1 cellular context compared by ENCODE assay signal in genomic region chr2:240250985-240251847, GRCh38.
TF ChIP-seq lines count a peak whose summit lies in the region.

No MANE protein-coding gene starts in this region.

TF ChIP-seq in K562, 482 proteins besides CTCF, POLR2A, EP300 and RAD21 (continued from another document and continues in another):
- TF ChIP-seq PRDM10 (IDR thresholded peaks at IDR 0.05; ENCODE audit: partially characterized antibody): peak; percentile 88
- peak; percentile 71; the same call in 1 of the 2 replicates for TF ChIP-seq LEF1 (IDR thresholded peaks at IDR 0.05)
- TF ChIP-seq MYNN (IDR thresholded peaks at IDR 0.05): peak; percentile 49; the same call in 1 of the 2 replicates
- no peak for TF ChIP-seq MYNN (CRISPR knock-in tag; IDR thresholded peaks at IDR 0.05)
- no peak for TF ChIP-seq RBM15 (IDR thresholded peaks at IDR 0.05; ENCODE audit: insufficient read depth, low read length)
- no peak for TF ChIP-seq THRAP3 (IDR thresholded peaks at IDR 0.05; ENCODE audit: borderline replicate concordance)
- TF ChIP-seq NONO (IDR thresholded peaks at IDR 0.05; ENCODE audit: low read depth in 2 of 2, low read length in 1 of 2): no peak
- no peak for TF ChIP-seq ZFP1 (CRISPR knock-in tag; IDR thresholded peaks at IDR 0.05)
- no peak for TF ChIP-seq ERF (CRISPR knock-in tag; IDR thresholded peaks at IDR 0.05)
- peak; percentile 33 for TF ChIP-seq TBP (optimal IDR thresholded peaks at IDR 0.05; ENCODE audit: low read depth, low read length)
- no peak for TF ChIP-seq CHCHD3 (CRISPR knock-in tag; IDR thresholded peaks at IDR 0.05)
- TF ChIP-seq BDP1 (IDR thresholded peaks at IDR 0.05; ENCODE audit: insufficient read depth, insufficient read length): no peak
- no peak for TF ChIP-seq ZSCAN32 (CRISPR knock-in tag; IDR thresholded peaks at IDR 0.05)
- TF ChIP-seq CBFA2T3 (IDR thresholded peaks at IDR 0.05): peak; percentile 15; the same call in 1 of the 2 replicates
- no peak for TF ChIP-seq MED1 (CRISPR knock-in tag; IDR thresholded peaks at IDR 0.05; ENCODE audit: borderline replicate concordance)
- peak; percentile 73 for TF ChIP-seq TFAP4 (CRISPR knock-in tag; IDR thresholded peaks at IDR 0.05; ENCODE audit: borderline replicate concordance)
- TF ChIP-seq USF1 (CRISPR knock-in tag; IDR thresholded peaks at IDR 0.05): peak; percentile 64; the same call in 1 of the 2 replicates
- TF ChIP-seq TOE1 (IDR thresholded peaks at IDR 0.05; ENCODE audit: borderline replicate concordance): peak; percentile 48; the same call in 1 of the 2 replicates
- peak; percentile 62; the same call in 1 of the 2 replicates for TF ChIP-seq TOE1 (CRISPR knock-in tag; IDR thresholded peaks at IDR 0.05; ENCODE audit: borderline replicate concordance, low read depth)
- no peak for TF ChIP-seq E2F4 (CRISPR knock-in tag; IDR thresholded peaks at IDR 0.05; ENCODE audit: low read depth)
- TF ChIP-seq MAX (CRISPR knock-in tag; IDR thresholded peaks at IDR 0.05): peak; percentile 58
- no peak for TF ChIP-seq ZNF277 (CRISPR knock-in tag; IDR thresholded peaks at IDR 0.05; ENCODE audit: borderline replicate concordance)
- TF ChIP-seq ZNF431 (CRISPR knock-in tag; IDR thresholded peaks at IDR 0.05): no peak
- TF ChIP-seq SMARCA4 (IDR thresholded peaks at IDR 0.05): peak; percentile 77
- TF ChIP-seq SP1 (CRISPR knock-in tag; IDR thresholded peaks at IDR 0.05): peak; percentile 69
- TF ChIP-seq CBFA2T2 (conservative IDR thresholded peaks at IDR 0.05): no peak
- TF ChIP-seq HOXB6 (CRISPR knock-in tag; IDR thresholded peaks at IDR 0.05; ENCODE audit: borderline replicate concordance): no peak
- peak; percentile 90 for TF ChIP-seq POLR2G (IDR thresholded peaks at IDR 0.05; ENCODE audit: low read depth, low read length)
- TF ChIP-seq FOSL1 (tag; conservative IDR thresholded peaks at IDR 0.05): peak; percentile 95
- no peak for TF ChIP-seq ATF2 (CRISPR knock-in tag; IDR thresholded peaks at IDR 0.05)
- TF ChIP-seq GTF2A2 (tag; IDR thresholded peaks at IDR 0.05): no peak
- no peak for TF ChIP-seq ZNF143 (CRISPR knock-in tag; IDR thresholded peaks at IDR 0.05)
- peak; percentile 69; the same call in 1 of the 2 replicates for TF ChIP-seq CTBP1 (IDR thresholded peaks at IDR 0.05; ENCODE audit: borderline replicate concordance)
- peak; percentile 72; the same call in 1 of the 2 replicates for TF ChIP-seq ZBTB7A (IDR thresholded peaks at IDR 0.05; ENCODE audit: borderline replicate concordance, control insufficient read depth, low read depth, low read length)
- TF ChIP-seq ZNF766 (CRISPR knock-in tag; conservative IDR thresholded peaks at IDR 0.05): 0 out of 2 replicates have a peak, but pooled peaks have one; percentile 20
- TF ChIP-seq MBD2 (IDR thresholded peaks at IDR 0.05; ENCODE audit: borderline replicate concordance, low read depth): peak; percentile 36; the same call in 1 of the 2 replicates
- no peak for TF ChIP-seq KHSRP (IDR thresholded peaks at IDR 0.05)
- TF ChIP-seq VEZF1 (CRISPR knock-in tag; IDR thresholded peaks at IDR 0.05): peak; percentile 63
- 0 out of 2 replicates have a peak, but pooled peaks have one; percentile 20 for TF ChIP-seq CEBPG (CRISPR knock-in tag; IDR thresholded peaks at IDR 0.05)
- no peak for TF ChIP-seq CEBPG (tag; conservative IDR thresholded peaks at IDR 0.05 in 1 of 2, IDR thresholded peaks at IDR 0.05 in 1 of 2)
- no peak for TF ChIP-seq MLX (CRISPR knock-in tag; conservative IDR thresholded peaks at IDR 0.05)
- 0 out of 2 replicates have a peak, but pooled peaks have one; percentile 50 for TF ChIP-seq XRCC5 (IDR thresholded peaks at IDR 0.05; ENCODE audit: low read depth, low read length)
- 0 out of 4 replicates have a peak, but pooled peaks of 1 of the 2 experiments have one; percentile 59 for TF ChIP-seq MNT (conservative IDR thresholded peaks at IDR 0.05)
- no peak for TF ChIP-seq HDAC6 (IDR thresholded peaks at IDR 0.05; ENCODE audit: low read depth, low read length)
- TF ChIP-seq SNAPC5 (CRISPR knock-in tag; IDR thresholded peaks at IDR 0.05): no peak
- peak; percentile 88 for TF ChIP-seq HES1 (IDR thresholded peaks at IDR 0.05; ENCODE audit: low read depth)
- no peak for TF ChIP-seq MAFF (IDR thresholded peaks at IDR 0.05; ENCODE audit: low read length)
- 0 out of 2 replicates have a peak, but pooled peaks have one; percentile 20 for TF ChIP-seq GABPB1 (CRISPR knock-in tag; IDR thresholded peaks at IDR 0.05)
- TF ChIP-seq TCF15 (CRISPR knock-in tag; IDR thresholded peaks at IDR 0.05): no peak
- TF ChIP-seq ELK3 (CRISPR knock-in tag; IDR thresholded peaks at IDR 0.05): no peak
- TF ChIP-seq DPF2 (IDR thresholded peaks at IDR 0.05): peak; percentile 85
- peak; percentile 57; the same call in 1 of the 2 replicates for TF ChIP-seq SUPT5H (IDR thresholded peaks at IDR 0.05)
- no peak for TF ChIP-seq NR3C1 (CRISPR knock-in tag; IDR thresholded peaks at IDR 0.05)
- TF ChIP-seq RBM22 (IDR thresholded peaks at IDR 0.05; ENCODE audit: low read depth, low read length, poor library complexity, severe bottlenecking): no peak
- no peak for TF ChIP-seq RB1 (IDR thresholded peaks at IDR 0.05; ENCODE audit: low read depth)
- TF ChIP-seq TAF7 (tag; IDR thresholded peaks at IDR 0.05): no peak
- no peak for TF ChIP-seq TRIM24 (IDR thresholded peaks at IDR 0.05)
